8 cellular contexts compared by ENCODE assay signal in genomic region chr14:88562831-88563686, GRCh38. TPM values are rescaled to one million over a fixed set of nuclear protein-coding genes. Genes with fewer than 3 reads are reported as not detected.
DNase-seq lines count a peak whose midpoint lies in the region; ATAC-seq, FAIRE-seq and TF ChIP-seq lines count a peak whose summit lies in the region.

TSS of gene ZC3H14 (plus strand) at chr14:88563037. CDS start at chr14:88563134, 97 bp downstream.

- FAIRE-seq in HTR-8/SVneo (lab: Jason Lieb, UNC), result peak; percentile 98

- DNase-seq in Calu3, result peak; percentile 89
- DNase-seq in HTR-8/SVneo (ENCODE audit: insufficient read length, low spot score), result peak; percentile 92
- DNase-seq in NT2/D1 (ENCODE audit: low read depth, low spot score), result peak; percentile 75
- peak; percentile 53 for DNase-seq in activated CD8-positive, alpha-beta memory T cell treated with anti-CD3 and anti-CD28 coated beads, Interleukin-2, amount 50 U/mL, for 1 hour (ENCODE audit: extremely low read depth)
- DNase-seq in endodermal cell, result peak; percentile 95
- peak; percentile 84 to 85 for DNase-seq in stimulated activated CD8-positive, alpha-beta memory T cell treated with anti-CD3 and anti-CD28 coated beads, Interleukin-15, amount 100 ng/mL, for 48 hours (ENCODE audit: low read depth in 2 of 2)

- no peaks in the 10 kb centered on the region for H3K27me3 ChIP-seq in NT2/D1 (ENCODE audit: insufficient read depth, insufficient read length)
- H3K27me3 ChIP-seq in endodermal cell (ENCODE audit: control insufficient read depth, insufficient read depth, low read length, poor library complexity, severe bottlenecking), result no peaks in the 10 kb centered on the region

- H3K4me1 ChIP-seq in NT2/D1 (ENCODE audit: insufficient read depth, insufficient read length) (peaks cover 2% of the 10 kb centered on the region), endodermal cell (ENCODE audit: control insufficient read depth, insufficient read depth, low read length) (no peaks in the 10 kb centered on the region), mesodermal cell (ENCODE audit: control insufficient read depth, insufficient read depth, low read length, poor library complexity, severe bottlenecking) (no peaks in the 10 kb centered on the region)

- H3K27ac ChIP-seq in endodermal cell (ENCODE audit: low read depth, low read length), result peak within 1 kb of the TSS; percentile 93
- H3K27ac ChIP-seq in mesodermal cell (ENCODE audit: low read depth, low read length, severe bottlenecking), result peak within 1 kb of the TSS; percentile 92

- H3K9me3 ChIP-seq in NT2/D1 (ENCODE audit: insufficient read depth, low read length) (no peaks in the 10 kb centered on the region), endodermal cell (ENCODE audit: control insufficient read depth, low read length) (no peaks in the 10 kb centered on the region), mesodermal cell (ENCODE audit: control insufficient read depth, low read length) (no peaks in the 10 kb centered on the region)

- H3K36me3 ChIP-seq in NT2/D1 (ENCODE audit: insufficient read depth, insufficient read length, low read length) (peaks cover 16% of the 10 kb centered on the region), endodermal cell (ENCODE audit: control insufficient read depth, insufficient read depth, low read length) (peaks cover 28% of the 10 kb centered on the region), mesodermal cell (ENCODE audit: control insufficient read depth, insufficient read depth, low read length) (peaks cover 20% of the 10 kb centered on the region)

- TF ChIP-seq CTCF in Calu3 (IDR thresholded peaks at IDR 0.05; ENCODE audit: unreplicated experiment), result no peak
- no peak for TF ChIP-seq CTCF in endodermal cell (conservative IDR thresholded peaks at IDR 0.05)

- H3K9ac ChIP-seq in NT2/D1 (ENCODE audit: insufficient read length, low read depth) (peak within 1 kb of the TSS; percentile 95), endodermal cell (ENCODE audit: extremely low read depth, low read length, poor library complexity, severe bottlenecking) (peak within 1 kb of the TSS; percentile 85)

- CTCF ChIA-PET in Calu3 (lab: Charles Lee), result no interaction called here

- peak within 1 kb of the TSS; percentile 70 for H3K27ac Mint-ChIP-seq in Calu3 (ENCODE audit: unreplicated experiment)
- H3K27ac Mint-ChIP-seq in endodermal cell, result peak within 1 kb of the TSS; percentile 93

- no peaks in the 10 kb centered on the region for H3K27me3 Mint-ChIP-seq in Calu3 (ENCODE audit: unreplicated experiment)
- no peaks in the 10 kb centered on the region for H3K27me3 Mint-ChIP-seq in endodermal cell (ENCODE audit: insufficient read depth)

- peaks cover 9% of the 10 kb centered on the region for H3K4me1 Mint-ChIP-seq in Calu3 (ENCODE audit: low read depth, unreplicated experiment)
- H3K4me1 Mint-ChIP-seq in endodermal cell, result peaks cover 9% of the 10 kb centered on the region

- 0% methylated on average over 24 to 99 of the region's 99 CpGs for WGBS in endodermal cell (ENCODE audit: insufficient coverage in 1 of 2, insufficient read length in 1 of 2), 2 experiments
- 0 to 1% methylated on average over 59 to 73 of the region's 99 CpGs for WGBS in mesodermal cell (ENCODE audit: insufficient coverage in 2 of 2), 2 experiments

- H3K36me3 Mint-ChIP-seq in Calu3 (ENCODE audit: insufficient read depth, unreplicated experiment) (peaks cover 28% of the 10 kb centered on the region), endodermal cell (ENCODE audit: low read depth) (peaks cover 20% of the 10 kb centered on the region)

- H3K9me3 Mint-ChIP-seq in Calu3 (ENCODE audit: low read depth, unreplicated experiment), result no peaks in the 10 kb centered on the region
- H3K9me3 Mint-ChIP-seq in endodermal cell, result no peaks in the 10 kb centered on the region

- intact Hi-C loops in Calu3 (cut with micrococcal nuclease; ENCODE audit: unreplicated experiment), result no loop called here

- H3K4me3 Mint-ChIP-seq in Calu3 (ENCODE audit: low read depth, unreplicated experiment), result peak within 1 kb of the TSS; percentile 78
- peak within 1 kb of the TSS; percentile 76 for H3K4me3 Mint-ChIP-seq in endodermal cell

- peak within 1 kb of the TSS; percentile 88 for H3K4me3 ChIP-seq in NT2/D1 (ENCODE audit: insufficient read length, low read depth)
- peak within 1 kb of the TSS; percentile 96 for H3K4me3 ChIP-seq in endodermal cell (ENCODE audit: low read length)
- H3K4me3 ChIP-seq in mesodermal cell (ENCODE audit: extremely low read depth, insufficient read depth, low read length, poor library complexity, severe bottlenecking), result peak within 1 kb of the TSS; percentile 81

- peak; percentile 94 for ATAC-seq in GM21367 (IDR thresholded peaks at IDR 0.05; ENCODE audit: unreplicated experiment)

- no TSS peak for BruUV-seq in Calu3 (replicated peaks; lab: Mats Ljungman, UMichigan)

RNA-seq across cellular contexts. Expression of gene ZC3H14, which starts in this region (rescaled TPM):
- total RNA-seq in Calu3 (2022) (58.5 and 69.3 TPM in 2 replicates), endodermal cell (100 to 1,000 TPM; 111 to 142 TPM)
- polyA plus RNA-seq in endodermal cell (2013, experiment 1 of 2), result 93.2 TPM
- polyA plus RNA-seq in endodermal cell (2013, experiment 2 of 2), result 84.6 TPM
- polyA plus RNA-seq in mesodermal cell (2013, experiment 1 of 2), result 70.8 TPM
- 69.3 TPM for polyA plus RNA-seq in mesodermal cell (2013, experiment 2 of 2)

Comparison
In these comparisons a context has a peak if more than half of its experiments do, and no peak if none do; other contexts are left out.
1. Peak in every context shown above with its lines: DNase-seq, ATAC-seq, H3K4me3 ChIP-seq and H3K27ac ChIP-seq.